In the genomic region with DNA sequence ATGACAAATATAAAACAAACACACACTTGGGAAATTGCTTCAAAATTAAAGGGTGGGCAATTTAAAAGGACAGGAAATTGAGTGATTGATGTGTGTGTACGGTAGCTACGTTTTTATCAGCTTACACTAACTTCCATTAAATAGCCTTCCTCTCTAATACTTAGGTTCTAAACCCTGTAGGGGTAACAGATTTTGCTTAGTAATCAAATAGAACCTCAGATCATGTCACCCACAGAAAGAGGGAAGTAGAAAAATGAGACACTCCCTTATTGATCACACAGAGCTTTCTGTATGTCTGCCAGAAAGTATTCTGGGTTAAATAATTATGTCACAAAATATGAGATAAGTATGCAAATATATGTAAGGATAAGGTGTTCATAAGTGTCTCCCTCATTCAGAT, we compare ENCODE assay signal across 11 cellular contexts.
"Had no signal": no experiment of that assay in that cellular context is flagged by ENCODE, and none has a peak within 500 bp of the region (broad histone marks: within the 10 kb centered on the region; RNA-seq: fewer than 3 reads in every experiment).

No MANE protein-coding gene starts in this region.

- H3K4me3 Mint-ChIP-seq: activated naive CD4-positive, alpha-beta T cell treated with anti-CD3 and anti-CD28 coated beads, Interleukin-2, amount 50 U/mL, for 24 hours; activated T-cell treated with anti-CD3 and anti-CD28 coated beads, Interleukin-2, amount 50 U/mL, for 72 hours; central memory CD8-positive, alpha-beta T cell; neural progenitor cell; stimulated activated naive CD8-positive, alpha-beta T cell treated with anti-CD3 and anti-CD28 coated beads, Interleukin-15, amount 100 ng/mL, for 72 hours had no signal

- H3K27ac Mint-ChIP-seq: activated naive CD4-positive, alpha-beta T cell treated with anti-CD3 and anti-CD28 coated beads, Interleukin-2, amount 50 U/mL, for 24 hours; activated T-cell treated with anti-CD3 and anti-CD28 coated beads, Interleukin-2, amount 50 U/mL, for 72 hours; neural progenitor cell; stimulated activated naive CD8-positive, alpha-beta T cell treated with anti-CD3 and anti-CD28 coated beads, Interleukin-15, amount 100 ng/mL, for 72 hours had no signal

- DNase-seq: activated CD4-positive, alpha-beta T cell treated with anti-CD3 and anti-CD28 coated beads, Interleukin-2, amount 50 U/mL, for 4 hours; activated gamma-delta T cell; activated T-cell treated with anti-CD3 and anti-CD28 coated beads, Interleukin-2, amount 50 U/mL, for 72 hours; left lung; right cardiac atrium; stimulated activated CD4-positive, alpha-beta T cell treated with anti-CD3 and anti-CD28 coated beads, Interleukin-4, amount 100 ng/mL, for 1 hour; stimulated activated naive CD8-positive, alpha-beta T cell treated with anti-CD3 and anti-CD28 coated beads, Interleukin-15, amount 100 ng/mL, for 72 hours; transverse colon had no signal

- H3K27me3 Mint-ChIP-seq: activated naive CD4-positive, alpha-beta T cell treated with anti-CD3 and anti-CD28 coated beads, Interleukin-2, amount 50 U/mL, for 24 hours; central memory CD8-positive, alpha-beta T cell; stimulated activated naive CD8-positive, alpha-beta T cell treated with anti-CD3 and anti-CD28 coated beads, Interleukin-15, amount 100 ng/mL, for 72 hours had no signal

- ATAC-seq: activated T-cell treated with anti-CD3 and anti-CD28 coated beads, Interleukin-2, amount 50 U/mL, for 72 hours; left lung; right cardiac atrium; stimulated activated naive CD8-positive, alpha-beta T cell treated with anti-CD3 and anti-CD28 coated beads, Interleukin-15, amount 100 ng/mL, for 72 hours had no signal

- H3K9me3 Mint-ChIP-seq: activated naive CD4-positive, alpha-beta T cell treated with anti-CD3 and anti-CD28 coated beads, Interleukin-2, amount 50 U/mL, for 24 hours; activated T-cell treated with anti-CD3 and anti-CD28 coated beads, Interleukin-2, amount 50 U/mL, for 72 hours; central memory CD8-positive, alpha-beta T cell; neural progenitor cell; stimulated activated naive CD8-positive, alpha-beta T cell treated with anti-CD3 and anti-CD28 coated beads, Interleukin-15, amount 100 ng/mL, for 72 hours had no signal

- H3K4me1 Mint-ChIP-seq: central memory CD8-positive, alpha-beta T cell; neural progenitor cell had no signal
